In the genomic region with DNA sequence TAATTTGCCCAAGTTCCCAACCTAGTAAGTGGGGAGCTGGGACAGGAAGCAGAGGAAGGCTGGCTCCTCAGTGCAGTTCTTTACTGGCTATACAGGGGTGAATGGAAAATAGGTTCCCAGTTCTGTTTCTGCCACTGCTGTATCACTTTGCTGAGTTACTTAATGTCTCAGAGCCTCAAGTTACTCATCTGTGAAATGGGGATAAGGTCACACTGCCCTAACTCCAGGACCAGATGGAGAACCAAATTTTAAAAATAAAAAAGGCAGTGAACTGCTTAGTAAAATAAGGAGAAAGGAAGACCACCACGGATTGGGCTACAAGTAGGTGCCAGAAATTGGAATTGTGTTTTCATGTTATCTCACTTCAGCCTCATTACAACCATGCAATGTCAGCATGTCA, we compare ENCODE assay signal across 1 cellular context.
TF ChIP-seq lines count a peak whose summit lies in the region.

No MANE protein-coding gene starts in this region.

TF ChIP-seq in IMR-90, 13 proteins besides CTCF, POLR2A, EP300 and RAD21 (continued from another document):
- TF ChIP-seq, protein P1, sequence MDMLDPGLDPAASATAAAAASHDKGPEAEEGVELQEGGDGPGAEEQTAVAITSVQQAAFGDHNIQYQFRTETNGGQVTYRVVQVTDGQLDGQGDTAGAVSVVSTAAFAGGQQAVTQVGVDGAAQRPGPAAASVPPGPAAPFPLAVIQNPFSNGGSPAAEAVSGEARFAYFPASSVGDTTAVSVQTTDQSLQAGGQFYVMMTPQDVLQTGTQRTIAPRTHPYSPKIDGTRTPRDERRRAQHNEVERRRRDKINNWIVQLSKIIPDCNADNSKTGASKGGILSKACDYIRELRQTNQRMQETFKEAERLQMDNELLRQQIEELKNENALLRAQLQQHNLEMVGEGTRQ (IDR thresholded peaks at IDR 0.05; ENCODE audit: low read depth, low read length) = no peak
- no peak for TF ChIP-seq MAFK (IDR thresholded peaks at IDR 0.05; ENCODE audit: low read depth, low read length)
